1 cellular context compared by ENCODE assay signal in the genomic region with DNA sequence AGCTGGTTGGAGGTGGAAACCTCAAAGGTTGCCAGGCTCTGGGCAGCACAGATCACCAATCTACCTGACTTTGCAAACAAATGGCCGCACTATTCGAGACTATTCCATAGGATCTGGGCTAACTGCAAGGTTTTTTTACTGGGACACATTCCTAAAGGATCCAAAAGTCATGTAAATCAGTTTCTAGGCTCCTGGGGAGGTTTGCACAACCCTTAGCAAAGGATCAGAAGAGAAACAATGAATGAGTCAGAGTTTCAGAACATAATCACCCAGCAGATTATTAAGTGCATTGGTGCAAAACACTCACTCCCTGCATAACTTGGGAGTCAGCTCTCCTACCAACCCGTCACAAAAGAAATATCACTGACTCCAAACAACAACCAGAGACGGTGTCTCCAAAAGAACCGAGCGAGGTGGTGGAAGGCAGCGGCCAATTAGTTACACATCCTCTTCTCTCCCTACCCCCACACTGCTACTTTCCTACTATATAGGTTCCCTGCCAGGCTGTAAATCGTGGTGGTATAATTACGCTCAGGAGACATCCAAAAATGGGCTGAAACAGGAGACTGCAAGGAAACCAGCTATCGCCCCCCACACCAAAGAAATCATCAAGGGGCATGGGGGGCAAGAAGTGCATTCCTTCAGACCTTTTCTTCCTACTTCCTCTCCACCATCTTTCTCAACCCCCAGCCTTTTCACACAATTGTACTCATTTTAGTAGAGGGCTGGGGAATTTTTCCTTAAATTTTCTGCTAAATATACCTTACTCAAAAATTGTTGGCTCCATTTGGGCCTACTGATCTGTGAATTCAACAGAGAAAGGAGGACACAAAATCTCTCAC.
TF ChIP-seq lines count a peak whose summit lies in the region.

No MANE protein-coding gene starts in this region.

TF ChIP-seq in HepG2, 621 proteins besides CTCF, POLR2A, EP300 and RAD21 (continued from another document and continues in another):
- TF ChIP-seq, protein P1, sequence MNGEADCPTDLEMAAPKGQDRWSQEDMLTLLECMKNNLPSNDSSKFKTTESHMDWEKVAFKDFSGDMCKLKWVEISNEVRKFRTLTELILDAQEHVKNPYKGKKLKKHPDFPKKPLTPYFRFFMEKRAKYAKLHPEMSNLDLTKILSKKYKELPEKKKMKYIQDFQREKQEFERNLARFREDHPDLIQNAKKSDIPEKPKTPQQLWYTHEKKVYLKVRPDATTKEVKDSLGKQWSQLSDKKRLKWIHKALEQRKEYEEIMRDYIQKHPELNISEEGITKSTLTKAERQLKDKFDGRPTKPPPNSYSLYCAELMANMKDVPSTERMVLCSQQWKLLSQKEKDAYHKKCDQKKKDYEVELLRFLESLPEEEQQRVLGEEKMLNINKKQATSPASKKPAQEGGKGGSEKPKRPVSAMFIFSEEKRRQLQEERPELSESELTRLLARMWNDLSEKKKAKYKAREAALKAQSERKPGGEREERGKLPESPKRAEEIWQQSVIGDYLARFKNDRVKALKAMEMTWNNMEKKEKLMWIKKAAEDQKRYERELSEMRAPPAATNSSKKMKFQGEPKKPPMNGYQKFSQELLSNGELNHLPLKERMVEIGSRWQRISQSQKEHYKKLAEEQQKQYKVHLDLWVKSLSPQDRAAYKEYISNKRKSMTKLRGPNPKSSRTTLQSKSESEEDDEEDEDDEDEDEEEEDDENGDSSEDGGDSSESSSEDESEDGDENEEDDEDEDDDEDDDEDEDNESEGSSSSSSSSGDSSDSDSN (CRISPR knock-in tag; IDR thresholded peaks at IDR 0.05) = peak; percentile 47; the same call in 1 of the 2 replicates
- TF ChIP-seq SPEN (CRISPR knock-in tag; IDR thresholded peaks at IDR 0.05; ENCODE audit: low read depth) (no peak), MAFK (conservative IDR thresholded peaks at IDR 0.05 in 1 of 2, IDR thresholded peaks at IDR 0.05 in 1 of 2; ENCODE audit: low read length in 2 of 2) (no peak), SETDB1 (CRISPR knock-in tag; IDR thresholded peaks at IDR 0.05; ENCODE audit: borderline replicate concordance) (no peak), ZNF224 (CRISPR knock-in tag; IDR thresholded peaks at IDR 0.05) (no peak), ZNF24 (IDR thresholded peaks at IDR 0.05) (no peak), KDM2A (CRISPR knock-in tag; IDR thresholded peaks at IDR 0.05; ENCODE audit: borderline replicate concordance, low read depth) (no peak; the same call in 1 of the 2 replicates), YY1 (IDR thresholded peaks at IDR 0.05; ENCODE audit: insufficient read depth, insufficient replicate concordance, low read depth, low read length) (peak; percentile 16), RFX3 (CRISPR knock-in tag; IDR thresholded peaks at IDR 0.05) (no peak), ERF (CRISPR knock-in tag; IDR thresholded peaks at IDR 0.05) (no peak), MTF1 (CRISPR knock-in tag; IDR thresholded peaks at IDR 0.05) (no peak), FOXJ3 (CRISPR knock-in tag; IDR thresholded peaks at IDR 0.05; ENCODE audit: borderline replicate concordance) (no peak), DMAP1 (CRISPR knock-in tag; IDR thresholded peaks at IDR 0.05) (peak; percentile 42; the same call in 1 of the 2 replicates), HOXA5 (CRISPR knock-in tag; IDR thresholded peaks at IDR 0.05) (no peak), ZNF207 (IDR thresholded peaks at IDR 0.05; ENCODE audit: borderline replicate concordance) (no peak), FOXM1 (CRISPR knock-in tag; IDR thresholded peaks at IDR 0.05) (no peak), PRPF4 (IDR thresholded peaks at IDR 0.05; ENCODE audit: low read depth, low read length, poor library complexity, severe bottlenecking) (no peak), YEATS4 (CRISPR knock-in tag; IDR thresholded peaks at IDR 0.05; ENCODE audit: borderline replicate concordance) (0 out of 2 replicates have a peak, but pooled peaks have one; percentile 45), SRSF4 (IDR thresholded peaks at IDR 0.05; ENCODE audit: low read depth, low read length, poor library complexity, severe bottlenecking) (no peak), ZNF841 (CRISPR knock-in tag; IDR thresholded peaks at IDR 0.05; ENCODE audit: borderline replicate concordance) (no peak), ZFX (CRISPR knock-in tag; IDR thresholded peaks at IDR 0.05; ENCODE audit: low read depth) (no peak; the same call in 1 of the 2 replicates), MXI1 (IDR thresholded peaks at IDR 0.05; ENCODE audit: borderline replicate concordance, low read depth, low read length) (no peak), SALL1 (CRISPR knock-in tag; IDR thresholded peaks at IDR 0.05) (0 out of 2 replicates have a peak, but pooled peaks have one; percentile 16), ZSCAN20 (CRISPR knock-in tag; IDR thresholded peaks at IDR 0.05; ENCODE audit: borderline replicate concordance) (no peak), PHF8 (CRISPR knock-in tag; IDR thresholded peaks at IDR 0.05) (no peak), POLR2G (IDR thresholded peaks at IDR 0.05; ENCODE audit: low read depth, low read length) (peak; percentile 65; the same call in 1 of the 2 replicates), FLYWCH1 (CRISPR knock-in tag; IDR thresholded peaks at IDR 0.05) (no peak), ZNF205 (CRISPR knock-in tag; IDR thresholded peaks at IDR 0.05) (no peak), NONO (IDR thresholded peaks at IDR 0.05) (no peak), NONO (CRISPR knock-in tag; conservative IDR thresholded peaks at IDR 0.05) (0 out of 2 replicates have a peak, but pooled peaks have one; percentile 20), YEATS2 (CRISPR knock-in tag; IDR thresholded peaks at IDR 0.05; ENCODE audit: borderline replicate concordance) (no peak), EED (CRISPR knock-in tag; IDR thresholded peaks at IDR 0.05) (no peak), NBN (conservative IDR thresholded peaks at IDR 0.05) (no peak), KDM5A (IDR thresholded peaks at IDR 0.05; ENCODE audit: borderline replicate concordance, low read length) (peak; percentile 72; the same call in 1 of the 2 replicates), ADNP (CRISPR knock-in tag; IDR thresholded peaks at IDR 0.05) (no peak), ZNF138 (CRISPR knock-in tag; IDR thresholded peaks at IDR 0.05; ENCODE audit: low read depth) (no peak; the same call in 1 of the 2 replicates), NR2C2 (CRISPR knock-in tag; IDR thresholded peaks at IDR 0.05; ENCODE audit: borderline replicate concordance) (peak; percentile 24; the same call in 1 of the 2 replicates), RXRB (CRISPR knock-in tag; IDR thresholded peaks at IDR 0.05; ENCODE audit: borderline replicate concordance) (no peak)
- TF ChIP-seq, protein P2, sequence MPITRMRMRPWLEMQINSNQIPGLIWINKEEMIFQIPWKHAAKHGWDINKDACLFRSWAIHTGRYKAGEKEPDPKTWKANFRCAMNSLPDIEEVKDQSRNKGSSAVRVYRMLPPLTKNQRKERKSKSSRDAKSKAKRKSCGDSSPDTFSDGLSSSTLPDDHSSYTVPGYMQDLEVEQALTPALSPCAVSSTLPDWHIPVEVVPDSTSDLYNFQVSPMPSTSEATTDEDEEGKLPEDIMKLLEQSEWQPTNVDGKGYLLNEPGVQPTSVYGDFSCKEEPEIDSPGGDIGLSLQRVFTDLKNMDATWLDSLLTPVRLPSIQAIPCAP (CRISPR knock-in tag; IDR thresholded peaks at IDR 0.05; ENCODE audit: low read depth) = no peak
- TF ChIP-seq, protein P3, sequence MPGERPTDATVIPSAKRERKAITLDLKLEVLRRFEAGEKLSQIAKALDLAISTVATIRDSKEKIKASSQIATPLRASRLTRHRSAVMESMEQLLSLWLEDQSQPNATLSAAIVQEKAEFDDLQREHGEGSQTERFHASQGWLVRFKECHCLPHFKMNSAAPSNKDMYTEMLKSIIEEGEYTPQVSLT (CRISPR knock-in tag; IDR thresholded peaks at IDR 0.05; ENCODE audit: borderline replicate concordance, low read depth) = no peak
- TF ChIP-seq, protein P4, sequence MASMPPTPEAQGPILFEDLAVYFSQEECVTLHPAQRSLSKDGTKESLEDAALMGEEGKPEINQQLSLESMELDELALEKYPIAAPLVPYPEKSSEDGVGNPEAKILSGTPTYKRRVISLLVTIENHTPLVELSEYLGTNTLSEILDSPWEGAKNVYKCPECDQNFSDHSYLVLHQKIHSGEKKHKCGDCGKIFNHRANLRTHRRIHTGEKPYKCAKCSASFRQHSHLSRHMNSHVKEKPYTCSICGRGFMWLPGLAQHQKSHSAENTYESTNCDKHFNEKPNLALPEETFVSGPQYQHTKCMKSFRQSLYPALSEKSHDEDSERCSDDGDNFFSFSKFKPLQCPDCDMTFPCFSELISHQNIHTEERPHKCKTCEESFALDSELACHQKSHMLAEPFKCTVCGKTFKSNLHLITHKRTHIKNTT (CRISPR knock-in tag; IDR thresholded peaks at IDR 0.05) = no peak
- TF ChIP-seq, protein P5, sequence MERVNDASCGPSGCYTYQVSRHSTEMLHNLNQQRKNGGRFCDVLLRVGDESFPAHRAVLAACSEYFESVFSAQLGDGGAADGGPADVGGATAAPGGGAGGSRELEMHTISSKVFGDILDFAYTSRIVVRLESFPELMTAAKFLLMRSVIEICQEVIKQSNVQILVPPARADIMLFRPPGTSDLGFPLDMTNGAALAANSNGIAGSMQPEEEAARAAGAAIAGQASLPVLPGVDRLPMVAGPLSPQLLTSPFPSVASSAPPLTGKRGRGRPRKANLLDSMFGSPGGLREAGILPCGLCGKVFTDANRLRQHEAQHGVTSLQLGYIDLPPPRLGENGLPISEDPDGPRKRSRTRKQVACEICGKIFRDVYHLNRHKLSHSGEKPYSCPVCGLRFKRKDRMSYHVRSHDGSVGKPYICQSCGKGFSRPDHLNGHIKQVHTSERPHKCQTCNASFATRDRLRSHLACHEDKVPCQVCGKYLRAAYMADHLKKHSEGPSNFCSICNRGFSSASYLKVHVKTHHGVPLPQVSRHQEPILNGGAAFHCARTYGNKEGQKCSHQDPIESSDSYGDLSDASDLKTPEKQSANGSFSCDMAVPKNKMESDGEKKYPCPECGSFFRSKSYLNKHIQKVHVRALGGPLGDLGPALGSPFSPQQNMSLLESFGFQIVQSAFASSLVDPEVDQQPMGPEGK (CRISPR knock-in tag; IDR thresholded peaks at IDR 0.05) = peak; percentile 29; the same call in 1 of the 2 replicates
- TF ChIP-seq, protein P6, sequence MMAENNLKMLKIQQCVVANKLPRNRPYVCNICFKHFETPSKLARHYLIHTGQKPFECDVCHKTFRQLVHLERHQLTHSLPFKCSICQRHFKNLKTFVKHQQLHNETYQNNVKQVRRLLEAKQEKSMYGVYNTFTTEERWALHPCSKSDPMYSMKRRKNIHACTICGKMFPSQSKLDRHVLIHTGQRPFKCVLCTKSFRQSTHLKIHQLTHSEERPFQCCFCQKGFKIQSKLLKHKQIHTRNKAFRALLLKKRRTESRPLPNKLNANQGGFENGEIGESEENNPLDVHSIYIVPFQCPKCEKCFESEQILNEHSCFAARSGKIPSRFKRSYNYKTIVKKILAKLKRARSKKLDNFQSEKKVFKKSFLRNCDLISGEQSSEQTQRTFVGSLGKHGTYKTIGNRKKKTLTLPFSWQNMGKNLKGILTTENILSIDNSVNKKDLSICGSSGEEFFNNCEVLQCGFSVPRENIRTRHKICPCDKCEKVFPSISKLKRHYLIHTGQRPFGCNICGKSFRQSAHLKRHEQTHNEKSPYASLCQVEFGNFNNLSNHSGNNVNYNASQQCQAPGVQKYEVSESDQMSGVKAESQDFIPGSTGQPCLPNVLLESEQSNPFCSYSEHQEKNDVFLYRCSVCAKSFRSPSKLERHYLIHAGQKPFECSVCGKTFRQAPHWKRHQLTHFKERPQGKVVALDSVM (CRISPR knock-in tag; IDR thresholded peaks at IDR 0.05) = peak; percentile 22; the same call in 1 of the 2 replicates
- TF ChIP-seq, protein P7, sequence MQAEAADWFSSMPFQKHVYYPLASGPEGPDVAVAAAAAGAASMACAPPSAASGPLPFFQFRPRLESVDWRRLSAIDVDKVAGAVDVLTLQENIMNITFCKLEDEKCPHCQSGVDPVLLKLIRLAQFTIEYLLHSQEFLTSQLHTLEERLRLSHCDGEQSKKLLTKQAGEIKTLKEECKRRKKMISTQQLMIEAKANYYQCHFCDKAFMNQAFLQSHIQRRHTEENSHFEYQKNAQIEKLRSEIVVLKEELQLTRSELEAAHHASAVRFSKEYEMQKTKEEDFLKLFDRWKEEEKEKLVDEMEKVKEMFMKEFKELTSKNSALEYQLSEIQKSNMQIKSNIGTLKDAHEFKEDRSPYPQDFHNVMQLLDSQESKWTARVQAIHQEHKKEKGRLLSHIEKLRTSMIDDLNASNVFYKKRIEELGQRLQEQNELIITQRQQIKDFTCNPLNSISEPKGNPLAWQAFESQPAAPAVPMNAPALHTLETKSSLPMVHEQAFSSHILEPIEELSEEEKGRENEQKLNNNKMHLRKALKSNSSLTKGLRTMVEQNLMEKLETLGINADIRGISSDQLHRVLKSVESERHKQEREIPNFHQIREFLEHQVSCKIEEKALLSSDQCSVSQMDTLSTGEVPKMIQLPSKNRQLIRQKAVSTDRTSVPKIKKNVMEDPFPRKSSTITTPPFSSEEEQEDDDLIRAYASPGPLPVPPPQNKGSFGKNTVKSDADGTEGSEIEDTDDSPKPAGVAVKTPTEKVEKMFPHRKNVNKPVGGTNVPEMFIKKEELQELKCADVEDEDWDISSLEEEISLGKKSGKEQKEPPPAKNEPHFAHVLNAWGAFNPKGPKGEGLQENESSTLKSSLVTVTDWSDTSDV (CRISPR knock-in tag; IDR thresholded peaks at IDR 0.05) = no peak
- TF ChIP-seq, protein P8, sequence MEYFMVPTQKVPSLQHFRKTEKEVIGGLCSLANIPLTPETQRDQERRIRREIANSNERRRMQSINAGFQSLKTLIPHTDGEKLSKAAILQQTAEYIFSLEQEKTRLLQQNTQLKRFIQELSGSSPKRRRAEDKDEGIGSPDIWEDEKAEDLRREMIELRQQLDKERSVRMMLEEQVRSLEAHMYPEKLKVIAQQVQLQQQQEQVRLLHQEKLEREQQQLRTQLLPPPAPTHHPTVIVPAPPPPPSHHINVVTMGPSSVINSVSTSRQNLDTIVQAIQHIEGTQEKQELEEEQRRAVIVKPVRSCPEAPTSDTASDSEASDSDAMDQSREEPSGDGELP (IDR thresholded peaks at IDR 0.05; ENCODE audit: borderline replicate concordance, low read depth) = no peak
- TF ChIP-seq, protein P9, sequence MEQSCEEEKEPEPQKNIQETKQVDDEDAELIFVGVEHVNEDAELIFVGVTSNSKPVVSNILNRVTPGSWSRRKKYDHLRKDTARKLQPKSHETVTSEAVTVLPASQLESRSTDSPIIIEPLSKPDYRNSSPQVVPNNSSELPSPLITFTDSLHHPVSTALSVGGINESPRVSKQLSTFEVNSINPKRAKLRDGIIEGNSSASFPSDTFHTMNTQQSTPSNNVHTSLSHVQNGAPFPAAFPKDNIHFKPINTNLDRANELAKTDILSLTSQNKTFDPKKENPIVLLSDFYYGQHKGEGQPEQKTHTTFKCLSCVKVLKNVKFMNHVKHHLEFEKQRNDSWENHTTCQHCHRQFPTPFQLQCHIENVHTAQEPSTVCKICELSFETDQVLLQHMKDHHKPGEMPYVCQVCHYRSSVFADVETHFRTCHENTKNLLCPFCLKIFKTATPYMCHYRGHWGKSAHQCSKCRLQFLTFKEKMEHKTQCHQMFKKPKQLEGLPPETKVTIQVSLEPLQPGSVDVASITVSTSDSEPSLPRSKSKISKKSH (CRISPR knock-in tag; IDR thresholded peaks at IDR 0.05; ENCODE audit: borderline replicate concordance) = no peak
- TF ChIP-seq, protein P10, sequence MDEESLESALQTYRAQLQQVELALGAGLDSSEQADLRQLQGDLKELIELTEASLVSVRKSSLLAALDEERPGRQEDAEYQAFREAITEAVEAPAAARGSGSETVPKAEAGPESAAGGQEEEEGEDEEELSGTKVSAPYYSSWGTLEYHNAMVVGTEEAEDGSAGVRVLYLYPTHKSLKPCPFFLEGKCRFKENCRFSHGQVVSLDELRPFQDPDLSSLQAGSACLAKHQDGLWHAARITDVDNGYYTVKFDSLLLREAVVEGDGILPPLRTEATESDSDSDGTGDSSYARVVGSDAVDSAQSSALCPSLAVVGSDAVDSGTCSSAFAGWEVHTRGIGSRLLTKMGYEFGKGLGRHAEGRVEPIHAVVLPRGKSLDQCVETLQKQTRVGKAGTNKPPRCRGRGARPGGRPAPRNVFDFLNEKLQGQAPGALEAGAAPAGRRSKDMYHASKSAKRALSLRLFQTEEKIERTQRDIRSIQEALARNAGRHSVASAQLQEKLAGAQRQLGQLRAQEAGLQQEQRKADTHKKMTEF (CRISPR knock-in tag; IDR thresholded peaks at IDR 0.05) = no peak; the same call in none of the 2 replicates
